In genomic region chr14:105891631-105892452, GRCh38 we compare ENCODE assay signal across 1 cellular context.
TF ChIP-seq lines count a peak whose summit lies in the region.

No MANE protein-coding gene starts in this region.

TF ChIP-seq in K562, 482 proteins besides CTCF, POLR2A, EP300 and RAD21 (continued from another document):
- TF ChIP-seq E2F4 (CRISPR knock-in tag; IDR thresholded peaks at IDR 0.05; ENCODE audit: low read depth) (no peak), RHOXF2B (CRISPR knock-in tag; conservative IDR thresholded peaks at IDR 0.05) (no peak)
